ENCODE assay signal across 26 cellular contexts in the genomic region with DNA sequence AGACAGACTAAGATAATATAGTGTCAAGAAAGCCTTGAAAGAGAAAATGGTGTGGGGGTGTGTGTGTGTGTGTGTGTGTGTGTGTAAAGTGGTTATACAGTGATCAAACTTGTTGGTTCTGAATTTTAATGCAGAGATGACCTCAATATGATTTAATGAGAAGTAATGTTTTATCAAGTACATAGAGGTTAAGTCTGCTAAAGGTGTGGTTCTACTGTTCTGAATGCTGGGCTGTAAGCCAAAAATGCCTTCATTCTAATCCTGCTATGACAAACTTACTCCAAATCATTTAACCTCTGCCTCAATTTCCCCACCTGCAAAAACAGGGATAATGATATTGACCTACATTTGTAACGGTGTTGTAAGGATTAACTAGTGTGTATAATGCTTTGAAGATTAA.
"Had no signal": no experiment of that assay in that cellular context is flagged by ENCODE, and none has a peak within 500 bp of the region (broad histone marks: within the 10 kb centered on the region; RNA-seq: fewer than 3 reads in every experiment).

No MANE protein-coding gene starts in this region.

- H3K4me2 ChIP-seq: SK-N-SH had no signal

- H3K9me3 ChIP-seq: SJCRH30, SK-N-SH had no signal

- H3K27ac ChIP-seq: brain microvascular endothelial cell, SJCRH30, VCaP had no signal

- H3K4me1 ChIP-seq: SJCRH30 had no signal

- H3K27me3 ChIP-seq: brain microvascular endothelial cell, SJCRH30 had no signal

- DNase-seq: activated CD4-positive, alpha-beta memory T cell treated with anti-CD3 and anti-CD28 coated beads for 36 hours; activated CD4-positive, alpha-beta T cell treated with anti-CD3 and anti-CD28 coated beads, Interleukin-2, amount 10 ng/mL, durations not matched to agents 7 days and 5 days; activated CD4-positive, CD25-positive, alpha-beta regulatory T cell; activated CD8-positive, alpha-beta memory T cell treated with anti-CD3 and anti-CD28 coated beads for 24 hours; activated effector memory CD4-positive, alpha-beta T cell treated with anti-CD3 and anti-CD28 coated beads, Interleukin-2, amount 50 U/mL, for 16 hours; activated naive CD4-positive, alpha-beta T cell treated with anti-CD3 and anti-CD28 coated beads for 36 hours; activated T-cell treated with anti-CD3 and anti-CD28 coated beads, Interleukin-2, amount 50 U/mL, for 4 hours; amygdala; brain microvascular endothelial cell; caudate nucleus; Karpas-422; NCI-H1092; NCI-H1417 treated with DMSO at 0.1 percent for 48 hours; NCI-H1694; NCI-H2029; NCI-H2107; NCI-H345; NCI-H510A; NCI-H526 treated with DMSO at 0.1 percent for 48 hours; NCI-H82; Right ventricle myocardium superior; RPMI8226; SJCRH30; SK-N-SH; T-helper 1 cell had no signal

- H3K4me3 ChIP-seq: SJCRH30 had no signal

- H3K36me3 ChIP-seq: brain microvascular endothelial cell, SJCRH30 had no signal

- H3K9ac ChIP-seq: SK-N-SH had no signal
